In the genomic region with DNA sequence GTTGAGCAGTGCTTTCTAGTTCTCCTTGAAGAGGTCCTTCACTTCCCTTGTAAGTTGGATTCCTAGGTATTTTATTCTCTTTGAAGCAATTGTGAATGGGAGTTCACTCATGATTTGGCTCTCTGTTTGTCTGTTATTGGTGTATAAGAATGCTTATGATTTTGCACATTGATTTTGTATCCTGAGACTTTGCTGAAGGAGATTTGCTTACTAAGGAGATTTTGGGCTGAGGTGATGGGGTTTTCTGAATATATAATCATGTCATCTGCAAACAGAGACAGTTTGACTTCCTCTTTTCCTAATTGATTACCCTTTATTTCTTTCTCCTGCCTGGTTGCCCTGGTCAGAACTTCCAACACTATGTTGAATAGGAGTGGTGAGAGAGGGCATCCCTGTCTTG, we compare ENCODE assay signal across 2 cellular contexts. TPM values are rescaled to one million over a fixed set of nuclear protein-coding genes. Genes with fewer than 3 reads are reported as not detected.
"Had no signal": no experiment of that assay in that cellular context is flagged by ENCODE, and none has a peak within 500 bp of the region (broad histone marks: within the 10 kb centered on the region; RNA-seq: fewer than 3 reads in every experiment).

No MANE protein-coding gene starts in this region.

RNA-seq across cellular contexts. Expression of gene HSPB3, which starts 30.2 kb away (rescaled TPM):
- total RNA-seq: G401, GM12878 had no signal
